In the genomic region with DNA sequence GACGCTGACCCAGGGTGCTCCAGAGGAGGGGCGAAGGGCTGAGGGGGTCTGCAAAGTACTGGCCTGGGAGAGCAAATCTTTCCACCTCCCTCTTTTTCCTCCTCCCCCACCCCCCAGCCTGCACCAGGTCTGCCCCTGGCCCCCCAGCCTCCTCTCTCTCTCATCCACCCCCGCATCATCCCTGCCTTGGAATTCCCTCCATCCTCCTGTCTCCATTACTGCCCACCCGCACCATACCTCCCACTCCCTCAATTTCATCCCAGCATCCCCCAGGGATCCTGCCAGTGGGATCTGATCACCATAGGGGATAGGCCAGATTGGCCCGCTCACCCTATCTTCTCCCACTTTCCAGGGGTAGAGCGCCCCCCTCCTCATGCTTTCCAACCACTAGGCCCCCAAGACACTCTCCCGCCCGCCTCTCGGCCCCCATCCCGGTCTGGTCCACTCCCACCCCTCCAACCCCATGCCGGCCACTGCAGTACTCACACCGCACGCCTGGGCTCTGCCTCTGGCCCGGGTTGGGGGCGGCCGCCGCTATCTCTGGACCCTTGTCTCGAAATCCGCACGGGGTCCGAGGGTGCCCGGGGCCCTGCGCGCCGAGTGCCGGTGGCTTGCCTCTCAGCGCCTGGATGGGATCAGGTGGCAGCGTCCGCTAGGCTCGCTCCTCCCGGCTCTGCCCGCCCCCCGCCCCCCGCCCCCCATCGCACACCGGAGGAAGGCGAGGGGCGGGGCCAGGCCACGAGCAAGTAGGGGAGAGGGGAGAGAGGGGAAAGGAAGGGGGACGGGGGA, we compare ENCODE assay signal across 10 cellular contexts. TPM values are rescaled to one million over a fixed set of nuclear protein-coding genes. Genes with fewer than 3 reads are reported as not detected.
A peak's percentile ranks its signal among the peaks of the same experiment; 100 is the strongest.
DNase-seq lines count a peak whose midpoint lies in the region; ATAC-seq and TF ChIP-seq lines count a peak whose summit lies in the region.
"Had no signal": no experiment of that assay in that cellular context is flagged by ENCODE, and none has a peak within 500 bp of the region (broad histone marks: within the 10 kb centered on the region; RNA-seq: fewer than 3 reads in every experiment).

A gene with protein sequence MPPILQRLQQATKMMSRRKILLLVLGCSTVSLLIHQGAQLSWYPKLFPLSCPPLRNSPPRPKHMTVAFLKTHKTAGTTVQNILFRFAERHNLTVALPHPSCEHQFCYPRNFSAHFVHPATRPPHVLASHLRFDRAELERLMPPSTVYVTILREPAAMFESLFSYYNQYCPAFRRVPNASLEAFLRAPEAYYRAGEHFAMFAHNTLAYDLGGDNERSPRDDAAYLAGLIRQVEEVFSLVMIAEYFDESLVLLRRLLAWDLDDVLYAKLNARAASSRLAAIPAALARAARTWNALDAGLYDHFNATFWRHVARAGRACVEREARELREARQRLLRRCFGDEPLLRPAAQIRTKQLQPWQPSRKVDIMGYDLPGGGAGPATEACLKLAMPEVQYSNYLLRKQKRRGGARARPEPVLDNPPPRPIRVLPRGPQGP (minus strand): TSS at position 637 of the 789 bp plus-strand sequence. CDS start 3,746 bp downstream, outside the sequence.

- peaks cover 3% of the 10 kb centered on the region for H3K36me3 Mint-ChIP-seq in progenitor cell of endocrine pancreas (ENCODE audit: insufficient read depth)

- no peaks in the 10 kb centered on the region for H3K9me3 ChIP-seq in gastroesophageal sphincter

- peak; percentile 30 for DNase-seq in G401 (ENCODE audit: low spot score)
- DNase-seq in NCI-H2227 treated with DMSO at 0.1 percent for 48 hours (lab: John Stamatoyannopoulos, UW), result peak; percentile 26
- peak; percentile 29 for DNase-seq in progenitor cell of endocrine pancreas (ENCODE audit: low spot score, unreplicated experiment)
- DNase-seq in NOMO-1 treated with dmso at 0.1 percent for 144 hours (lab: John Stamatoyannopoulos, UW; ENCODE audit: unreplicated experiment), result no peak
- DNase-seq in COR-L47 (lab: John Stamatoyannopoulos, UW), result no peak
- DNase-seq in GM13976 (ENCODE audit: low spot score), result no peak
- DNase-seq: activated CD4-positive, CD25-positive, alpha-beta regulatory T cell; KBM-7 had no signal

- WGBS in gastroesophageal sphincter (ENCODE audit: low coverage in 1 of 2), 2 donors, result 30 to 32% methylated on average over 2 to 4 of the region's 40 CpGs

- TF ChIP-seq CTCF in gastroesophageal sphincter (IDR thresholded peaks at IDR 0.05), result no peak
- no peak for TF ChIP-seq CTCF in progenitor cell of endocrine pancreas (IDR thresholded peaks at IDR 0.05; ENCODE audit: unreplicated experiment)
- TF ChIP-seq CTCF in GM13976 (IDR thresholded peaks at IDR 0.05; ENCODE audit: borderline replicate concordance, control extremely low read depth, extremely low read depth, insufficient read depth, missing control alignments), result no peak

- peaks cover 22% of the 10 kb centered on the region for H3K27me3 ChIP-seq in gastroesophageal sphincter

- H3K9me3 Mint-ChIP-seq in progenitor cell of endocrine pancreas (ENCODE audit: low read depth), result no peaks in the 10 kb centered on the region

- TF ChIP-seq POLR2A in gastroesophageal sphincter (IDR thresholded peaks at IDR 0.05), result no peak

- no peak for ATAC-seq in gastroesophageal sphincter

- no peaks in the 10 kb centered on the region for H3K27me3 Mint-ChIP-seq in progenitor cell of endocrine pancreas

- peak within 1 kb of the TSS; percentile 66 for H3K4me3 Mint-ChIP-seq in progenitor cell of endocrine pancreas (ENCODE audit: low read depth)

- peaks cover 0 to under 1% of the 10 kb centered on the region in 2 donors for H3K36me3 ChIP-seq in gastroesophageal sphincter

- TF ChIP-seq EP300 in gastroesophageal sphincter (IDR thresholded peaks at IDR 0.05), result no peak

- peaks cover 0 to 54% (median 33%) of the 10 kb centered on the region in 3 donors for H3K4me1 ChIP-seq in gastroesophageal sphincter

- peak within 1 kb of the TSS; percentile 49 for H3K27ac Mint-ChIP-seq in progenitor cell of endocrine pancreas

- in situ Hi-C loops in G401 (cut with HindIII; ENCODE audit: low sequenced_read_pairs) (no loop called here), GM13976 (cut with MboI; ENCODE audit: low sequenced_read_pairs, unreplicated experiment) (no loop called here)

- H3K4me1 Mint-ChIP-seq in progenitor cell of endocrine pancreas (ENCODE audit: low read depth), result peaks cover 34% of the 10 kb centered on the region

- H3K27ac ChIP-seq in gastroesophageal sphincter, result peak within 1 kb of the TSS in 3 of 4 donors; percentile 58 to 80 (median 66)

- H3K4me3 ChIP-seq in gastroesophageal sphincter, result peak within 1 kb of the TSS in 1 of 2 donors; percentile 32

RNA-seq across cellular contexts. Expression of the gene that starts here (rescaled TPM):
- total RNA-seq in G401 (2014; rRNA removed; shearing (Covaris generic)), result not detected in 2 replicates
- 1 to 10 TPM; 1.2 to 7.8 (median 2.2) TPM for total RNA-seq in gastroesophageal sphincter
- total RNA-seq in progenitor cell of endocrine pancreas, result 3.9 and 4.8 TPM in 2 replicates
- total RNA-seq: myocyte had no signal

Comparison
In these comparisons a context has a peak if more than half of its experiments do, and no peak if none do; other contexts are left out.
1. Peak in DNase-seq in G401; RNA of the gene not detected or under 1 TPM.
2. DNase-seq: peak in NCI-H2227 treated with DMSO at 0.1 percent for 48 hours (single experiment) and progenitor cell of endocrine pancreas (single experiment); none in NOMO-1 treated with dmso at 0.1 percent for 144 hours (single experiment), COR-L47 (single experiment) and GM13976 (single experiment).